In the genomic region with DNA sequence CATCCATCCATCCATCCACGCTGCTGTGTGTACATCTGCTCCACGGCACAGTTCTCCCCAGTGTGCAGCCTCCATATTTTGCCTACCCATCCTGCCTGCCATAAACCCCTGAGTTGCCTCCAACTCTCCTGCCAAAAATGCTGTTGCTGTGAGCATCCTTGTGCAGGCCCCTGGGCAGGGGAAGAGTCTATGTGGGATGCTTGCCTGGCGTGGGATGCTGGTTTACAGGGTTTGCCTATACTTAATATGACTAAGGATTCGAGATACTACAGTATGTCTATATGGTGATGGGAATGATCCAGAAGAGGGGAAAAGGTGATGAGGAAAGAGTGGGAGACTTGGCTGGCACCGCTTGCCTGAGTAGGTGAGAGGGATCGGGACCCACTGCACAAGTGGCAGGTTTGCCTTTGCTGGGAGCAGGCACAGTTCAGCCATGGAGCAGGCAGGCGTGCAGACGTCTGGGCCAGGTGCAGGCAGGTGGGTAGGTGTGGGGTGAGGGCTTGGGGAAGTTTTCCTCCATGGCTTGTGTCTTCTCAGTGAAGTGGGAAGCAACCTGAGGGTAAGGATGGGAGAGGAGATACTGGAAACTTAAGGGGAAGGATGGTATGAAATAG, we compare ENCODE assay signal across 21 cellular contexts. TPM values are rescaled to one million over a fixed set of nuclear protein-coding genes. Genes with fewer than 3 reads are reported as not detected.
A peak's percentile ranks its signal among the peaks of the same experiment; 100 is the strongest.
DNase-seq lines count a peak whose midpoint lies in the region; ATAC-seq and TF ChIP-seq lines count a peak whose summit lies in the region.
"Had no signal": no experiment of that assay in that cellular context is flagged by ENCODE, and none has a peak within 500 bp of the region (broad histone marks: within the 10 kb centered on the region; RNA-seq: fewer than 3 reads in every experiment).

No MANE protein-coding gene starts in this region.

- no peak overlapping the region for H3K4me3 Mint-ChIP-seq in chondrocyte (ENCODE audit: unreplicated experiment)
- H3K4me3 Mint-ChIP-seq: CD14-positive monocyte had no signal

- peaks cover 15% of the 10 kb centered on the region for H3K9me3 Mint-ChIP-seq in chondrocyte (ENCODE audit: low read depth)

- ATAC-seq in lower lobe of right lung, result no peak
- ATAC-seq in GM18517 (IDR thresholded peaks at IDR 0.05; ENCODE audit: unreplicated experiment), result no peak
- ATAC-seq in GM18858 (IDR thresholded peaks at IDR 0.05; ENCODE audit: unreplicated experiment), result no peak
- ATAC-seq: HCT116, PC-3 had no signal

- 92 to 93% methylated on average over 8 of the region's 8 CpGs for WGBS in sigmoid colon, 2 donors

- H3K27me3 ChIP-seq in lower lobe of right lung (ENCODE audit: low read depth) (no peaks in the 10 kb centered on the region), sigmoid colon (no peaks in the 10 kb centered on the region)
- H3K27me3 ChIP-seq: MG63 had no signal

- peak; percentile 27 for DNase-seq in activated effector memory CD4-positive, alpha-beta T cell treated with anti-CD3 and anti-CD28 coated beads, Interleukin-2, amount 50 U/mL, for 16 hours
- no peak for DNase-seq in activated effector memory CD4-positive, alpha-beta T cell treated with Interleukin-2 at 50 U/mL for 16 hours
- DNase-seq in chondrocyte (ENCODE audit: low spot score) (peak; percentile 67), lower lobe of right lung (peak; percentile 10), sigmoid colon (peak; percentile 30), epidermal melanocyte (ENCODE audit: insufficient read length, low spot score) (no peak)
- DNase-seq: 8988T, DMS79 treated with DMSO at 0.1 percent for 48 hours, Kasumi-1, MG63, NCI-H1092, NCI-H1436 treated with DMSO at 0.1 percent for 48 hours, NCI-H2029, NCI-H2171, NCI-H526, PC-3, RPMI8226 had no signal

- H3K9me3 ChIP-seq in lower lobe of right lung (no peaks in the 10 kb centered on the region), sigmoid colon (no peaks in the 10 kb centered on the region)
- H3K9me3 ChIP-seq: MG63 had no signal

- H3K27ac Mint-ChIP-seq in chondrocyte (ENCODE audit: unreplicated experiment), result no peak overlapping the region
- H3K27ac Mint-ChIP-seq: CD14-positive monocyte had no signal

- no peak for TF ChIP-seq POLR2A in sigmoid colon (IDR thresholded peaks at IDR 0.05)

- H3K4me1 ChIP-seq in lower lobe of right lung, result no peaks in the 10 kb centered on the region
- H3K4me1 ChIP-seq in sigmoid colon, result no peaks in the 10 kb centered on the region

- no peaks in the 10 kb centered on the region for H3K36me3 ChIP-seq in lower lobe of right lung
- peaks cover 0 to 6% (median 0%) of the 10 kb centered on the region in 4 donors for H3K36me3 ChIP-seq in sigmoid colon
- H3K36me3 ChIP-seq: MG63 had no signal

- no peak overlapping the region for H3K27ac ChIP-seq in lower lobe of right lung
- no peak overlapping the region for H3K27ac ChIP-seq in sigmoid colon

- peaks cover 5% of the 10 kb centered on the region for H3K27me3 Mint-ChIP-seq in chondrocyte (ENCODE audit: low read depth)

- TF ChIP-seq EP300 in sigmoid colon (IDR thresholded peaks at IDR 0.05), result no peak

- TF ChIP-seq CTCF in chondrocyte (IDR thresholded peaks at IDR 0.05), result no peak
- TF ChIP-seq CTCF in lower lobe of right lung (IDR thresholded peaks at IDR 0.05), result no peak
- TF ChIP-seq CTCF in sigmoid colon (IDR thresholded peaks at IDR 0.05), result no peak

- H3K4me3 ChIP-seq in lower lobe of right lung, result no peak overlapping the region
- H3K4me3 ChIP-seq in sigmoid colon, result no peak overlapping the region
- H3K4me3 ChIP-seq: MG63 had no signal

- H3K36me3 Mint-ChIP-seq in chondrocyte (ENCODE audit: low read depth), result peaks cover 1% of the 10 kb centered on the region
- H3K36me3 Mint-ChIP-seq: CD14-positive monocyte had no signal

- intact Hi-C loops in lower lobe of right lung (cut with DNase I) (no loop called here), sigmoid colon (cut with DNase I) (no loop called here)

- no peaks in the 10 kb centered on the region for H3K4me1 Mint-ChIP-seq in chondrocyte (ENCODE audit: low read depth)
- H3K4me1 Mint-ChIP-seq: CD14-positive monocyte had no signal

RNA-seq across cellular contexts. Expression of gene FAHD2A, which starts 30.2 kb away (rescaled TPM):
- total RNA-seq in chondrocyte (23.9 to 30.4 TPM (median 27.4 TPM) in 3 replicates), lower lobe of right lung (19.4 TPM), sigmoid colon (10 to 100 TPM in 3 of 4 donors, 1 to 10 TPM in 1; 8.9 to 19.4 (median 11.8) TPM)
- 10 to 100 TPM; 19.7 to 30.5 (median 27.0) TPM for polyA plus RNA-seq in sigmoid colon

Comparison
In these comparisons a context has a peak if more than half of its experiments do, and no peak if none do; other contexts are left out.
1. DNase-seq: peak in activated effector memory CD4-positive, alpha-beta T cell treated with anti-CD3 and anti-CD28 coated beads, Interleukin-2, amount 50 U/mL, for 16 hours (single experiment), chondrocyte (single experiment), lower lobe of right lung (single experiment) and sigmoid colon (single experiment); none in activated effector memory CD4-positive, alpha-beta T cell treated with Interleukin-2 at 50 U/mL for 16 hours (single experiment) and epidermal melanocyte (single experiment).